Comparison of ENCODE assay signal across 39 cellular contexts in genomic region chr12:71405884-71406283, GRCh38. TPM values are rescaled to one million over a fixed set of nuclear protein-coding genes. Genes with fewer than 3 reads are reported as not detected.
DNase-seq lines count a peak whose midpoint lies in the region; ATAC-seq, FAIRE-seq and TF ChIP-seq lines count a peak whose summit lies in the region.
"Had no signal": no experiment of that assay in that cellular context is flagged by ENCODE, and none has a peak within 500 bp of the region (broad histone marks: within the 10 kb centered on the region; RNA-seq: fewer than 3 reads in every experiment).

No MANE protein-coding gene starts in this region.

- H3K27ac ChIP-seq in HepG2 (ENCODE audit: extremely low read length, insufficient read depth, low read length) (no peak overlapping the region), right lobe of liver (no peak overlapping the region), A549 (no peak overlapping the region), IMR-90 (ENCODE audit: insufficient read depth, low read length) (no peak overlapping the region), K562 (ENCODE audit: extremely low read depth, low read depth, low read length) (no peak overlapping the region), upper lobe of right lung (no peak overlapping the region)
- H3K27ac ChIP-seq: 22Rv1; BLaER1; BLaER1 treated with 17β-estradiol and CSF1 and Interleukin-3, amounts not matched to agents 10 nM and 100 nM; C4-2B had no signal

- no peaks in the 10 kb centered on the region for H3K79me1 ChIP-seq in IMR-90 (ENCODE audit: low read depth in 1 of 2, low read length in 2 of 2)

- BruUV-seq in HepG2 (replicated peaks; lab: Mats Ljungman, UMichigan) (no TSS peak), IMR-90 (replicated peaks; lab: Mats Ljungman, UMichigan) (no TSS peak), K562 (replicated peaks; lab: Mats Ljungman, UMichigan) (no TSS peak)

- TF ChIP-seq EP300 in HepG2 (IDR thresholded peaks at IDR 0.05; ENCODE audit: low read depth in 2 of 2, low read length in 2 of 2) (no peak), HepG2 (CRISPR knock-in tag; IDR thresholded peaks at IDR 0.05; ENCODE audit: borderline replicate concordance) (no peak), A549 (IDR thresholded peaks at IDR 0.05) (no peak), K562 (IDR thresholded peaks at IDR 0.05; ENCODE audit: low read length) (no peak)

- H3K79me2 ChIP-seq in HepG2 (ENCODE audit: insufficient read depth, low read length) = no peaks in the 10 kb centered on the region
- H3K79me2 ChIP-seq in K562 (ENCODE audit: control insufficient read depth, insufficient read depth, low read length) = no peaks in the 10 kb centered on the region

- POLR2A ChIA-PET in HepG2 (lab: Yijun Ruan, JAX) = no interaction called here
- POLR2A ChIA-PET in A549 (lab: Yijun Ruan, JAX) = no interaction called here
- POLR2A ChIA-PET in IMR-90 (lab: Charles Lee; ENCODE audit: unreplicated experiment) = no interaction called here
- POLR2A ChIA-PET in K562 (lab: Yijun Ruan, JAX) = no interaction called here

- no peak overlapping the region for H3K4me3 ChIP-seq in HepG2 (replicated peaks in 1 of 3; ENCODE audit: insufficient read depth in 1 of 3, low read depth in 2 of 3, low read length in 3 of 3)
- no peak overlapping the region for H3K4me3 ChIP-seq in right lobe of liver
- H3K4me3 ChIP-seq in A549 = no peak overlapping the region
- no peak overlapping the region for H3K4me3 ChIP-seq in IMR-90 (ENCODE audit: insufficient read depth, low read depth, low read length)
- no peak overlapping the region for H3K4me3 ChIP-seq in K562
- no peak overlapping the region for H3K4me3 ChIP-seq in upper lobe of right lung
- H3K4me3 ChIP-seq: BLaER1; BLaER1 treated with 17β-estradiol and CSF1 and Interleukin-3, amounts not matched to agents 10 nM and 100 nM had no signal

- H3K9me3 ChIP-seq in HepG2 (ENCODE audit: low read length) = peaks cover 12% of the 10 kb centered on the region
- H3K9me3 ChIP-seq in right lobe of liver = no peaks in the 10 kb centered on the region
- peaks cover 5% of the 10 kb centered on the region; the same call in 1 of the 3 replicates for H3K9me3 ChIP-seq in A549
- H3K9me3 ChIP-seq in IMR-90 (ENCODE audit: control insufficient read depth, insufficient read depth, low read length) = no peaks in the 10 kb centered on the region
- no peaks in the 10 kb centered on the region for H3K9me3 ChIP-seq in K562 (replicated peaks; ENCODE audit: control insufficient read depth, insufficient read depth, low read depth, low read length)
- no peaks in the 10 kb centered on the region for H3K9me3 ChIP-seq in upper lobe of right lung
- H3K9me3 ChIP-seq: BE2C, Caco-2 had no signal

- H2BK5ac ChIP-seq in IMR-90 (ENCODE audit: low read depth, low read length, poor library complexity, severe bottlenecking) = no peak overlapping the region

- H2AFZ ChIP-seq in HepG2 (ENCODE audit: low read length) (no peak overlapping the region), IMR-90 (replicated peaks; ENCODE audit: low read length, poor library complexity) (no peak overlapping the region), K562 (ENCODE audit: low read depth, low read length) (no peak overlapping the region)

- 6% methylated on average over 1 of the region's 1 CpG for WGBS in HepG2 (ENCODE audit: low lambda C conversion rate)
- WGBS in right lobe of liver (ENCODE audit: insufficient coverage, low coverage, low lambda C conversion rate, missing lambda C conversion rate) = 67% methylated on average over 1 of the region's 1 CpG
- WGBS in A549 (ENCODE audit: missing lambda C conversion rate) = 8% methylated on average over 1 of the region's 1 CpG
- WGBS in IMR-90 (ENCODE audit: extremely low coverage in 2 of 2, insufficient read length in 1 of 2), 2 experiments = no CpG with 5 or more reads among the region's 1 CpG
- WGBS in K562 (ENCODE audit: insufficient coverage, low coverage, missing lambda C conversion rate) = 27% methylated on average over 1 of the region's 1 CpG

- in situ Hi-C loops in HepG2 (cut with HindIII; ENCODE audit: extremely low pct_ligation_motif_present, low pct_unique_long_range_greater_than_20kb) = no loop called here
- in situ Hi-C loops in IMR-90 (cut with MboI; ENCODE audit: low sequenced_read_pairs) = no loop called here
- in situ Hi-C loops in K562 (cut with MboI) = no loop called here

- H3K9me1 ChIP-seq in IMR-90 (ENCODE audit: insufficient read depth, low read length) (no peaks in the 10 kb centered on the region), K562 (ENCODE audit: control insufficient read depth, insufficient read depth, low read length) (no peaks in the 10 kb centered on the region)

- no peak overlapping the region for H2BK20ac ChIP-seq in IMR-90 (ENCODE audit: low read depth, low read length)

- DNase-seq in HepG2 (ENCODE audit: low spot score) (no peak), right lobe of liver (no peak), A549 (ENCODE audit: low read depth in 1 of 2, low spot score in 1 of 2) (no peak), IMR-90 (no peak), K562 (ENCODE audit: extremely low read depth in 1 of 4, low spot score in 3 of 4) (no peak), upper lobe of right lung (no peak), DMS153 treated with DMSO at 0.1 percent for 48 hours (lab: John Stamatoyannopoulos, UW; ENCODE audit: unreplicated experiment) (no peak)
- DNase-seq in stimulated activated naive CD8-positive, alpha-beta T cell treated with anti-CD3 and anti-CD28 coated beads, Interleukin-15, amount 100 ng/mL, for 72 hours = no peak
- DNase-seq: 8988T; ACHN; AML-193; BE2C; C1 segment of cervical spinal cord; Caco-2; Calu3; CD4-positive, alpha-beta memory T cell; CD4-positive, alpha-beta T cell; CD4-positive, CD25-positive, alpha-beta regulatory T cell; CD8-positive, alpha-beta memory T cell; CD8-positive, alpha-beta T cell; COR-L47; DMS 273 treated with DMSO at 0.1 percent for 48 hours; DMS153; DMS53; DMS79; DMS79 treated with DMSO at 0.1 percent for 48 hours; DND-41; EL had no signal

- no peak overlapping the region for H4K8ac ChIP-seq in IMR-90 (ENCODE audit: low read depth in 2 of 2, low read length in 2 of 2)

- H4K91ac ChIP-seq in IMR-90 (ENCODE audit: insufficient read depth, low read depth, low read length) = no peak overlapping the region

- TF ChIP-seq RAD21 in HepG2 (CRISPR knock-in tag; IDR thresholded peaks at IDR 0.05) = no peak
- no peak for TF ChIP-seq RAD21 in A549 (conservative IDR thresholded peaks at IDR 0.05 in 1 of 2, IDR thresholded peaks at IDR 0.05 in 1 of 2)
- TF ChIP-seq RAD21 in IMR-90 (IDR thresholded peaks at IDR 0.05; ENCODE audit: low read length) = no peak
- TF ChIP-seq RAD21 in K562 (CRISPR knock-in tag; conservative IDR thresholded peaks at IDR 0.05 in 1 of 2, IDR thresholded peaks at IDR 0.05 in 1 of 2) = no peak

- H3K4me2 ChIP-seq in HepG2 (ENCODE audit: low read depth, low read length) = no peak overlapping the region
- no peak overlapping the region for H3K4me2 ChIP-seq in A549
- no peak overlapping the region for H3K4me2 ChIP-seq in IMR-90 (ENCODE audit: low read depth, low read length)
- no peak overlapping the region for H3K4me2 ChIP-seq in K562 (ENCODE audit: insufficient read depth, low read length)
- H3K4me2 ChIP-seq: BLaER1; BLaER1 treated with 17β-estradiol and CSF1 and Interleukin-3, amounts not matched to agents 10 nM and 100 nM had no signal

- ATAC-seq in HepG2 (no peak), right lobe of liver (no peak), A549 (no peak), IMR-90 (ENCODE audit: low read depth) (no peak), K562 (no peak), upper lobe of right lung (no peak)
- no peak for ATAC-seq in stimulated activated naive CD8-positive, alpha-beta T cell treated with anti-CD3 and anti-CD28 coated beads, Interleukin-15, amount 100 ng/mL, for 72 hours
- ATAC-seq: CD8-positive, alpha-beta T cell had no signal

- H3K27ac Mint-ChIP-seq in stimulated activated naive CD8-positive, alpha-beta T cell treated with anti-CD3 and anti-CD28 coated beads, Interleukin-15, amount 100 ng/mL, for 72 hours = no peak overlapping the region
- H3K27ac Mint-ChIP-seq: B cell; CD4-positive, alpha-beta memory T cell; CD4-positive, alpha-beta T cell; CD4-positive, CD25-positive, alpha-beta regulatory T cell; CD8-positive, alpha-beta memory T cell; CD8-positive, alpha-beta T cell had no signal

- no peak overlapping the region for H3K18ac ChIP-seq in IMR-90 (ENCODE audit: low read depth, low read length)

- no peak overlapping the region for H3K23ac ChIP-seq in IMR-90 (ENCODE audit: low read depth, low read length)

- no peak overlapping the region for H3K4me3 Mint-ChIP-seq in stimulated activated naive CD8-positive, alpha-beta T cell treated with anti-CD3 and anti-CD28 coated beads, Interleukin-15, amount 100 ng/mL, for 72 hours
- H3K4me3 Mint-ChIP-seq: B cell; CD14-positive monocyte; CD4-positive, alpha-beta memory T cell; CD4-positive, alpha-beta T cell; CD4-positive, CD25-positive, alpha-beta regulatory T cell; CD8-positive, alpha-beta memory T cell; CD8-positive, alpha-beta T cell had no signal

- H3K36me3 ChIP-seq in HepG2 (replicated peaks in 1 of 2; ENCODE audit: control insufficient read depth in 1 of 2, insufficient read depth in 2 of 2, low read length in 2 of 2) = no peaks in the 10 kb centered on the region
- H3K36me3 ChIP-seq in right lobe of liver = no peaks in the 10 kb centered on the region
- H3K36me3 ChIP-seq in IMR-90 (ENCODE audit: control insufficient read depth, insufficient read depth, low read length) = no peaks in the 10 kb centered on the region
- no peaks in the 10 kb centered on the region for H3K36me3 ChIP-seq in K562 (ENCODE audit: control insufficient read depth, insufficient read depth, low read length)
- H3K36me3 ChIP-seq in upper lobe of right lung = no peaks in the 10 kb centered on the region
- H3K36me3 ChIP-seq: BE2C; BLaER1; BLaER1 treated with 17β-estradiol and CSF1 and Interleukin-3, amounts not matched to agents 10 nM and 100 nM had no signal

- no peak overlapping the region for H2BK15ac ChIP-seq in IMR-90 (ENCODE audit: low read depth, low read length)

- H4K20me1 ChIP-seq in HepG2 (ENCODE audit: insufficient read depth, low read length) = no peaks in the 10 kb centered on the region
- H4K20me1 ChIP-seq in IMR-90 (ENCODE audit: insufficient read depth, low read length) = no peaks in the 10 kb centered on the region
- H4K20me1 ChIP-seq in K562 (replicated peaks; ENCODE audit: control insufficient read depth, insufficient read depth, low read length) = no peaks in the 10 kb centered on the region
- H4K20me1 ChIP-seq: BLaER1; BLaER1 treated with 17β-estradiol and CSF1 and Interleukin-3, amounts not matched to agents 10 nM and 100 nM had no signal

- intact Hi-C loops in HepG2 (cut with micrococcal nuclease; ENCODE audit: unreplicated experiment) (no loop called here), right lobe of liver (cut with DNase I) (no loop called here), IMR-90 (cut with micrococcal nuclease) (no loop called here), K562 (cut with micrococcal nuclease) (no loop called here), upper lobe of right lung (cut with DNase I) (no loop called here)

- H3K4ac ChIP-seq in IMR-90 (ENCODE audit: low read depth, low read length) = no peak overlapping the region

- H4K5ac ChIP-seq in IMR-90 (ENCODE audit: low read depth, low read length) = no peak overlapping the region

- H3K9me3 Mint-ChIP-seq in stimulated activated naive CD8-positive, alpha-beta T cell treated with anti-CD3 and anti-CD28 coated beads, Interleukin-15, amount 100 ng/mL, for 72 hours = peaks cover 15 to 20% of the 10 kb centered on the region in 2 donors

- H3K9ac ChIP-seq in HepG2 (ENCODE audit: insufficient read depth, low read depth, low read length) (no peak overlapping the region), IMR-90 (ENCODE audit: low read depth, low read length) (no peak overlapping the region), K562 (ENCODE audit: insufficient read depth in 1 of 2, low read depth in 2 of 2, low read length in 2 of 2) (no peak overlapping the region)
- H3K9ac ChIP-seq: BLaER1; BLaER1 treated with 17β-estradiol and CSF1 and Interleukin-3, amounts not matched to agents 10 nM and 100 nM had no signal

- no peak overlapping the region for H3K56ac ChIP-seq in IMR-90 (ENCODE audit: extremely low read depth, insufficient read depth, low read length)

- TF ChIP-seq POLR2A in HepG2 (IDR thresholded peaks at IDR 0.05; ENCODE audit: insufficient read depth in 1 of 2, low read depth in 2 of 2, low read length in 2 of 2) (no peak), right lobe of liver (IDR thresholded peaks at IDR 0.05) (no peak), A549 (IDR thresholded peaks at IDR 0.05; ENCODE audit: low read length) (no peak), IMR-90 (IDR thresholded peaks at IDR 0.05; ENCODE audit: low read depth, low read length) (no peak), K562 (conservative IDR thresholded peaks at IDR 0.05) (no peak)

- peaks cover 2 to 7% of the 10 kb centered on the region in 2 experiments; a peak in 3 of 5 replicates for H3K27me3 ChIP-seq in HepG2 (ENCODE audit: control insufficient read depth in 1 of 2, insufficient read depth in 2 of 2, low read length in 2 of 2)
- H3K27me3 ChIP-seq in right lobe of liver = no peaks in the 10 kb centered on the region
- H3K27me3 ChIP-seq in IMR-90 (ENCODE audit: control insufficient read depth, insufficient read depth, low read length) = no peaks in the 10 kb centered on the region
- H3K27me3 ChIP-seq in K562 (ENCODE audit: control insufficient read depth in 2 of 2, insufficient read depth in 2 of 2, low read length in 2 of 2) = peaks cover 0 to 5% of the 10 kb centered on the region in 2 experiments; a peak in 1 of 5 replicates
- no peaks in the 10 kb centered on the region for H3K27me3 ChIP-seq in upper lobe of right lung
- H3K27me3 ChIP-seq: BE2C; BLaER1; BLaER1 treated with 17β-estradiol and CSF1 and Interleukin-3, amounts not matched to agents 10 nM and 100 nM had no signal

- H2AK5ac ChIP-seq in IMR-90 (ENCODE audit: low read depth, low read length) = no peak overlapping the region

- TF ChIP-seq CTCF in HepG2 (CRISPR knock-in tag; IDR thresholded peaks at IDR 0.05) (no peak), right lobe of liver (IDR thresholded peaks at IDR 0.05) (no peak), A549 (IDR thresholded peaks at IDR 0.05) (no peak), IMR-90 (conservative IDR thresholded peaks at IDR 0.05; ENCODE audit: low read depth, low read length) (no peak), K562 (IDR thresholded peaks at IDR 0.05 in 2 of 3, conservative IDR thresholded peaks at IDR 0.05 in 1 of 3; ENCODE audit: insufficient read depth in 2 of 3, low read depth in 1 of 3, low read length in 3 of 3) (no peak), upper lobe of right lung (IDR thresholded peaks at IDR 0.05) (no peak)

- H3K4me1 ChIP-seq in HepG2 (ENCODE audit: insufficient read depth, low read length) (no peaks in the 10 kb centered on the region), right lobe of liver (no peaks in the 10 kb centered on the region), A549 (no peaks in the 10 kb centered on the region), IMR-90 (ENCODE audit: control insufficient read depth, insufficient read depth, low read length) (no peaks in the 10 kb centered on the region), K562 (replicated peaks in 1 of 2; ENCODE audit: control insufficient read depth in 2 of 2, insufficient read depth in 2 of 2, low read length in 2 of 2) (no peaks in the 10 kb centered on the region; a peak in 1 of 5 replicates), upper lobe of right lung (no peaks in the 10 kb centered on the region)
- H3K4me1 ChIP-seq: BE2C; BLaER1; BLaER1 treated with 17β-estradiol and CSF1 and Interleukin-3, amounts not matched to agents 10 nM and 100 nM; Caco-2 had no signal

- dilution Hi-C loops in IMR-90 (cut with HindIII; ENCODE audit: low sequenced_read_pairs, unreplicated experiment) = loop anchor here (25.0 kb wide), 1 partner anchor 306 kb away; no protein-coding TSS in a partner anchor

- CTCF ChIA-PET in HepG2 (lab: Yijun Ruan, JAX; ENCODE audit: low intra/inter-chr PET ratio, low total read pairs) (no interaction called here), A549 (lab: Yijun Ruan, JAX) (no interaction called here), IMR-90 (lab: Yijun Ruan, JAX) (interaction anchor here (0.6 kb wide), 1 partner anchor 135 kb away, joined by 5 read pairs; no protein-coding TSS in a partner anchor), K562 (lab: Yijun Ruan, JAX; ENCODE audit: low intra/inter-chr PET ratio) (interaction anchor here (0.7 kb wide), 1 partner anchor 13 kb away, joined by 3 read pairs; no protein-coding TSS in a partner anchor)

- H3K14ac ChIP-seq in IMR-90 (replicated peaks; ENCODE audit: low read depth, low read length) = no peak overlapping the region

- H3K27me3 Mint-ChIP-seq in stimulated activated naive CD8-positive, alpha-beta T cell treated with anti-CD3 and anti-CD28 coated beads, Interleukin-15, amount 100 ng/mL, for 72 hours = peaks cover 30% of the 10 kb centered on the region

- no peak overlapping the region for H2BK120ac ChIP-seq in IMR-90 (ENCODE audit: low read depth, low read length)

- no peaks in the 10 kb centered on the region for H3K4me1 Mint-ChIP-seq in stimulated activated naive CD8-positive, alpha-beta T cell treated with anti-CD3 and anti-CD28 coated beads, Interleukin-15, amount 100 ng/mL, for 72 hours
- H3K4me1 Mint-ChIP-seq: B cell; CD14-positive monocyte; CD4-positive, alpha-beta memory T cell; CD4-positive, CD25-positive, alpha-beta regulatory T cell; CD8-positive, alpha-beta memory T cell had no signal

- FAIRE-seq in HepG2 (lab: Jason Lieb, UNC) (no peak), A549 (lab: Jason Lieb, UNC) (no peak), K562 (lab: Jason Lieb, UNC) (no peak)
- FAIRE-seq: A204.1, D721Med had no signal

- no peak overlapping the region for H2AK9ac ChIP-seq in IMR-90 (replicated peaks; ENCODE audit: low read depth, low read length, poor library complexity)

RNA-seq across cellular contexts. Expression of gene LGR5, which starts 33.7 kb away (rescaled TPM):
- total RNA-seq in HepG2 (2016; rRNA removed; fragmentation: Illumina TruSeq; extraction: Trizol) (20.6 and 37.0 TPM in 2 replicates), right lobe of liver (under 1 TPM; 0.11 to 0.31 (median 0.17) TPM), IMR-90 (2012; rRNA removed) (not detected in 2 replicates), K562 (2014; rRNA removed) (not detected in 2 replicates), K562 (2014; rRNA removed; fragmentation: Illumina TruSeq; extraction: Trizol) (not detected in 2 replicates), K562 (2015; rRNA removed; fragmentation: Illumina TruSeq; extraction: Trizol) (not detected in 2 replicates), K562 (2021) (not detected in 2 replicates), upper lobe of right lung (0.35 TPM)
- 2.2 and 2.3 TPM in 2 replicates for total RNA-seq in HepG2 (2016; cell fraction: cytosol; rRNA removed; fragmentation: Illumina TruSeq; extraction: Trizol; ENCODE audit: low read depth)
- 17.4 and 40.7 TPM in 2 replicates for total RNA-seq in HepG2 (2016; cell fraction: insoluble cytoplasmic fraction; rRNA removed; fragmentation: Illumina TruSeq; extraction: Trizol)
- total RNA-seq in HepG2 (2016; cell fraction: membrane; rRNA removed; fragmentation: Illumina TruSeq; extraction: Trizol) = 8.7 and 9.5 TPM in 2 replicates
- 67.0 and 93.5 TPM in 2 replicates for total RNA-seq in HepG2 (2016; cell fraction: nucleus; rRNA removed; fragmentation: Illumina TruSeq; extraction: Trizol)
- polyA plus RNA-seq in HepG2 (2011; rRNA removed) (69.5 and 121 TPM in 2 replicates), A549 (2011; rRNA removed) (not detected in 2 replicates), A549 (2017; fragmentation: RNase III; extraction: RNeasy Plus Mini Kit Qiagen cat#74134 plus additional on column Dnase treatment) (not detected in 3 replicates), IMR-90 (2012; rRNA removed) (not detected in 2 replicates), K562 (2011; rRNA removed) (not detected in 2 replicates), K562 (2014; fragmentation: Illumina TruSeq; extraction: Trizol) (not detected in 2 replicates), K562 (2014; fragmentation: Nextera tagmentation; extraction: Ambion mirVana) (not detected), K562 (2014; rRNA removed) (not detected in 2 replicates)
- polyA plus RNA-seq in HepG2 (2011; cell fraction: cytosol; rRNA removed) = 39.4 and 44.0 TPM in 2 replicates
- 186 and 299 TPM in 2 replicates for polyA plus RNA-seq in HepG2 (2011; cell fraction: nucleus; rRNA removed)
- 37.0 and 44.1 TPM in 2 replicates for polyA plus RNA-seq in HepG2 (2012)
- polyA plus RNA-seq in HepG2 (2016; cell fraction: cytosol; fragmentation: Illumina TruSeq; extraction: Trizol; ENCODE audit: low read depth) = 1.5 and 1.6 TPM in 2 replicates
- 20.0 and 21.6 TPM in 2 replicates for polyA plus RNA-seq in HepG2 (2016; cell fraction: insoluble cytoplasmic fraction; fragmentation: Illumina TruSeq; extraction: Trizol; ENCODE audit: low read depth)
- 4.0 TPM in 2 replicates for polyA plus RNA-seq in HepG2 (2016; cell fraction: membrane; fragmentation: Illumina TruSeq; extraction: Trizol; ENCODE audit: low read depth)
- polyA plus RNA-seq in HepG2 (2016; cell fraction: nucleus; fragmentation: Illumina TruSeq; extraction: Trizol; ENCODE audit: insufficient read depth, low read depth) = 183 and 193 TPM in 2 replicates
- 0.07 and 94.1 TPM in 2 replicates for polyA minus RNA-seq in HepG2 (2011; rRNA and poly(A)+ RNA removed; ENCODE audit: low replicate concordance)
- polyA minus RNA-seq in HepG2 (2011; cell fraction: cytosol; rRNA and poly(A)+ RNA removed) = 30.0 and 45.1 TPM in 2 replicates
- 81.4 and 117 TPM in 2 replicates for polyA minus RNA-seq in HepG2 (2011; cell fraction: nucleus; rRNA and poly(A)+ RNA removed)
- not detected in 2 replicates for polyA plus RNA-seq in A549 (2012; cell fraction: cytosol; rRNA removed)
- polyA plus RNA-seq in A549 (2012; cell fraction: nucleus; rRNA removed) = not detected in 2 replicates
- not detected in 2 replicates for polyA minus RNA-seq in A549 (2011; rRNA and poly(A)+ RNA removed)
- not detected in 2 replicates for polyA plus RNA-seq in IMR-90 (2012; cell fraction: cytosol; rRNA removed)
- polyA plus RNA-seq in IMR-90 (2012; cell fraction: nucleus; rRNA removed; ENCODE audit: low replicate concordance) = not detected in 2 replicates
- total RNA-seq in K562 (2011; cell fraction: chromatin; rRNA removed; ENCODE audit: low replicate concordance) = not detected in 2 replicates
- not detected in 2 replicates for total RNA-seq in K562 (2011; cell fraction: nucleolus; rRNA removed)
- not detected in 2 replicates for total RNA-seq in K562 (2011; cell fraction: nucleoplasm; rRNA removed)
- not detected in 2 replicates for polyA plus RNA-seq in K562 (2011; cell fraction: cytosol; rRNA removed)
- not detected in 2 replicates for polyA plus RNA-seq in K562 (2011; cell fraction: nucleus; rRNA removed)
- not detected in 2 replicates for polyA plus RNA-seq in K562 (2012)
- polyA minus RNA-seq in K562 (2011; rRNA and poly(A)+ RNA removed) = not detected in 2 replicates
- not detected in 2 replicates for polyA minus RNA-seq in K562 (2011; cell fraction: cytosol; rRNA and poly(A)+ RNA removed)
- not detected in 2 replicates for polyA minus RNA-seq in K562 (2011; cell fraction: nucleus; rRNA and poly(A)+ RNA removed)
- total RNA-seq: B cell; CD4-positive, alpha-beta memory T cell; CD4-positive, alpha-beta T cell; CD4-positive, CD25-positive, alpha-beta regulatory T cell; CD8-positive, alpha-beta memory T cell; CD8-positive, alpha-beta T cell; Daoy; G401 had no signal
- polyA plus RNA-seq: AG04450; CD14-positive monocyte; CD4-positive, alpha-beta memory T cell; CD4-positive, CD25-positive, alpha-beta regulatory T cell; CD8-positive, alpha-beta memory T cell had no signal

Comparison
In these comparisons a context has a peak if more than half of its experiments do, and no peak if none do; other contexts are left out.
1. CTCF ChIA-PET loops: an anchor here in IMR-90 (0.6 kb wide) and K562 (0.7 kb wide); none called in HepG2 and A549.
2. Of the 241 proteins assayed by ChIP-seq in both HepG2 and K562: peak only in HepG2: MAFF and MAFK; only in K562: none; in both: none; in neither: 239.